In the genomic region with DNA sequence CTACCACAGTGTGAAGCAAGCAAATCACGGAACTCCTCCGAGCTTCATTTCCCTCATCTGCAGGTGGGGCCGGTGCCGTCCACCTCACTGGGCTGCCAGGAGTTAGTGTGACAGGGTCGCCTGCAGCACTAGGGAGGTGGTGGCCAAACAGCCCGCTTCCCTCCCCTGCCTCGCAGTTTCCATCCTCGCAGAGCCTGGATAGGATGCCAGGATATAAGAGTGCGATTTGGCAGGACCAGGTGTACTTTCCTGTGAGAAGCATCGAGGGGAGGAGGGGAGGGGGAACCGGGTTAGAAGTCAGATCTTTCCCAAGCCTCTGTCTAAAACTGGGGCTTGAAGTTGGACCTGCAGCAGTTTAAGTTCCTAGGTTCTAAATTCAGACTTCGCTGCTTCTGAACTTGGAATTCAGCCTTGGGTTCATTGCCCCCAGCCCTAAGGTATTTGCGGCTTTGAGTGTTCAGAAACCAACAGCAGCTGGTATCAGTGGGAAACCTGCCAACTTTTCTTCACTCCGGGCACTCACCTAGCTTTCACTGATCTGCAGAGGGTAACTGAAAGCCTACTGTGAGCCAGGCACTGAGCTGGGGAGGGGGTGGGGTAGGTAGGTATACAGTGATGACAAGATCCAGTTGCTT, we compare ENCODE assay signal across 8 cellular contexts. TPM values are rescaled to one million over a fixed set of nuclear protein-coding genes. Genes with fewer than 3 reads are reported as not detected.
DNase-seq lines count a peak whose midpoint lies in the region; ATAC-seq, FAIRE-seq and TF ChIP-seq lines count a peak whose summit lies in the region.

No MANE protein-coding gene starts in this region.

- no peaks in the 10 kb centered on the region for H3K9me3 ChIP-seq in CD8-positive, alpha-beta memory T cell (ENCODE audit: low read length)
- H3K9me3 ChIP-seq in MM.1S (replicated peaks; ENCODE audit: insufficient read depth, low read length) (no peaks in the 10 kb centered on the region), HepG2 (ENCODE audit: low read length) (no peaks in the 10 kb centered on the region)

- H2AFZ ChIP-seq in MM.1S (ENCODE audit: low read length) (peak overlapping the region; percentile 77), HepG2 (ENCODE audit: low read length) (no peak overlapping the region)

- peaks cover 44% of the 10 kb centered on the region for H3F3A ChIP-seq in MM.1S (ENCODE audit: insufficient read depth, low read length)

- in situ Hi-C loops in HepG2 (cut with HindIII; ENCODE audit: extremely low pct_ligation_motif_present, low pct_unique_long_range_greater_than_20kb) = loop anchor here (5.0 to 10.0 kb wide), 3 partner anchors 97 to 509 kb away; a partner anchor contains a TSS

- H4K20me1 ChIP-seq in MM.1S (ENCODE audit: insufficient read depth, low read length) (no peaks in the 10 kb centered on the region), HepG2 (ENCODE audit: insufficient read depth, low read length) (peaks cover 31% of the 10 kb centered on the region)

- H3K4me2 ChIP-seq in MM.1S (ENCODE audit: low read depth, low read length) = peak overlapping the region; percentile 93
- peak overlapping the region; percentile 99 for H3K4me2 ChIP-seq in HepG2 (ENCODE audit: low read depth, low read length)

- peak overlapping the region; percentile 95 to 100 (median 100) for H3K27ac Mint-ChIP-seq in CD8-positive, alpha-beta memory T cell
- H3K27ac Mint-ChIP-seq in T-helper 1 cell treated with Interleukin-12 subunit alpha and Interleukin-12 subunit beta and Interleukin-4 antibody, amounts not matched to agents 30 μg/mL and 1 μg/mL, for 36 hours = peak overlapping the region; percentile 99

- no peaks in the 10 kb centered on the region for H3K27me3 ChIP-seq in CD8-positive, alpha-beta memory T cell (ENCODE audit: insufficient read depth, low read length, poor library complexity, severe bottlenecking)
- H3K27me3 ChIP-seq in MM.1S (replicated peaks; ENCODE audit: insufficient read depth, low read length) = peaks cover 18% of the 10 kb centered on the region
- H3K27me3 ChIP-seq in HepG2 (ENCODE audit: control insufficient read depth in 1 of 2, insufficient read depth in 2 of 2, low read length in 2 of 2) = no peaks in the 10 kb centered on the region; a peak in 1 of 5 replicates

- POLR2A ChIA-PET in CD8-positive, alpha-beta memory T cell (lab: Charles Lee) = interaction anchor here (0.6 to 4.8 kb wide), 11 partner anchors 10 to 262 kb away, joined by 3 to 33 read pairs (median 6); no protein-coding TSS in a partner anchor
- POLR2A ChIA-PET in HepG2 (lab: Yijun Ruan, JAX) = interaction anchor here (0.6 to 3.8 kb wide), 5 partner anchors 21 to 116 kb away, joined by 3 to 31 read pairs (median 5); no protein-coding TSS in a partner anchor

- peaks cover 0 to 10% (median 3%) of the 10 kb centered on the region in 5 donors for H3K9me3 Mint-ChIP-seq in CD8-positive, alpha-beta memory T cell
- H3K9me3 Mint-ChIP-seq in T-helper 1 cell treated with Interleukin-12 subunit alpha and Interleukin-12 subunit beta and Interleukin-4 antibody, amounts not matched to agents 30 μg/mL and 1 μg/mL, for 36 hours = peaks cover 14% of the 10 kb centered on the region

- peaks cover 19% of the 10 kb centered on the region for H3K79me2 ChIP-seq in MM.1S (ENCODE audit: low read length)
- H3K79me2 ChIP-seq in HepG2 (ENCODE audit: insufficient read depth, low read length) = peaks cover 24% of the 10 kb centered on the region

- CTCF ChIA-PET in CD8-positive, alpha-beta memory T cell (lab: Charles Lee) = interaction anchor here (0.8 to 3.2 kb wide), 9 partner anchors 13 to 920 kb away, joined by 3 to 10 read pairs (median 3); no protein-coding TSS in a partner anchor
- CTCF ChIA-PET in HepG2 (lab: Yijun Ruan, JAX; ENCODE audit: low intra/inter-chr PET ratio, low total read pairs) = no interaction called here

- 3% methylated on average over 10 of the region's 14 CpGs for WGBS in HepG2 (ENCODE audit: low lambda C conversion rate)

- H3K4me1 ChIP-seq in CD8-positive, alpha-beta memory T cell (ENCODE audit: insufficient read depth, low read length) = peaks cover 19% of the 10 kb centered on the region
- H3K4me1 ChIP-seq in MM.1S (ENCODE audit: low read length) (peaks cover 25% of the 10 kb centered on the region; the same call in 1 of the 2 replicates), HepG2 (ENCODE audit: insufficient read depth, low read length) (peaks cover 26% of the 10 kb centered on the region)

- no peak for TF ChIP-seq RAD21 in HepG2 (CRISPR knock-in tag; IDR thresholded peaks at IDR 0.05)

- peak overlapping the region; percentile 92 for H3K4me3 ChIP-seq in CD8-positive, alpha-beta memory T cell (ENCODE audit: low read length)
- peak overlapping the region; percentile 80 for H3K4me3 ChIP-seq in MM.1S (ENCODE audit: low read length)
- peak overlapping the region; percentile 79 to 90 (median 86) for H3K4me3 ChIP-seq in HepG2 (replicated peaks in 1 of 3; ENCODE audit: insufficient read depth in 1 of 3, low read depth in 2 of 3, low read length in 3 of 3)

- H3K27ac ChIP-seq in CD8-positive, alpha-beta memory T cell (ENCODE audit: low read depth, low read length) = peak overlapping the region; percentile 99
- H3K27ac ChIP-seq in MM.1S (ENCODE audit: low read length) (peak overlapping the region; percentile 95; the same call in 1 of the 2 replicates), HepG2 (ENCODE audit: extremely low read length, insufficient read depth, low read length) (no peak overlapping the region)

- intact Hi-C loops in HepG2 (cut with micrococcal nuclease; ENCODE audit: unreplicated experiment) = loop anchor here (2.0 to 10.0 kb wide), 6 partner anchors 97 to 909 kb away; no protein-coding TSS in a partner anchor

- no peaks in the 10 kb centered on the region for H3K36me3 ChIP-seq in CD8-positive, alpha-beta memory T cell (ENCODE audit: insufficient read depth, low read length)
- H3K36me3 ChIP-seq in MM.1S (replicated peaks; ENCODE audit: insufficient read depth, low read length) = no peaks in the 10 kb centered on the region
- H3K36me3 ChIP-seq in HepG2 (replicated peaks in 1 of 2; ENCODE audit: control insufficient read depth in 1 of 2, insufficient read depth in 2 of 2, low read length in 2 of 2) = no peaks in the 10 kb centered on the region

- H3K27me3 Mint-ChIP-seq in CD8-positive, alpha-beta memory T cell = peaks cover 0 to 19% of the 10 kb centered on the region in 2 donors
- H3K27me3 Mint-ChIP-seq in T-helper 1 cell treated with Interleukin-12 subunit alpha and Interleukin-12 subunit beta and Interleukin-4 antibody, amounts not matched to agents 30 μg/mL and 1 μg/mL, for 36 hours (ENCODE audit: low read depth) = no peaks in the 10 kb centered on the region

- TF ChIP-seq EP300 in HepG2 (IDR thresholded peaks at IDR 0.05; ENCODE audit: low read depth in 2 of 2, low read length in 2 of 2) (no peak), HepG2 (CRISPR knock-in tag; IDR thresholded peaks at IDR 0.05; ENCODE audit: borderline replicate concordance) (no peak)

- no peak for FAIRE-seq in HepG2 (lab: Jason Lieb, UNC)

- H3K36me3 Mint-ChIP-seq in CD8-positive, alpha-beta memory T cell = peaks cover 17 to 42% (median 19%) of the 10 kb centered on the region in 3 donors
- H3K36me3 Mint-ChIP-seq in T-helper 1 cell treated with Interleukin-12 subunit alpha and Interleukin-12 subunit beta and Interleukin-4 antibody, amounts not matched to agents 30 μg/mL and 1 μg/mL, for 36 hours (ENCODE audit: low read depth) = peaks cover 51% of the 10 kb centered on the region

- no peak for TF ChIP-seq POLR2A in HepG2 (IDR thresholded peaks at IDR 0.05; ENCODE audit: insufficient read depth in 1 of 2, low read depth in 2 of 2, low read length in 2 of 2)

- H3K9ac ChIP-seq in MM.1S (ENCODE audit: low read length) (peak overlapping the region; percentile 97), HepG2 (ENCODE audit: insufficient read depth, low read depth, low read length) (peak overlapping the region; percentile 87; the same call in 1 of the 2 replicates)

- H3K4me1 Mint-ChIP-seq in CD8-positive, alpha-beta memory T cell = peaks cover 31 to 62% (median 48%) of the 10 kb centered on the region in 3 donors
- peaks cover 23% of the 10 kb centered on the region for H3K4me1 Mint-ChIP-seq in T-helper 1 cell treated with Interleukin-12 subunit alpha and Interleukin-12 subunit beta and Interleukin-4 antibody, amounts not matched to agents 30 μg/mL and 1 μg/mL, for 36 hours (ENCODE audit: low read depth)

- ATAC-seq in HepG2 (peak; percentile 4), GM21529 (IDR thresholded peaks at IDR 0.05; ENCODE audit: unreplicated experiment) (no peak), HG03457 (IDR thresholded peaks at IDR 0.05; ENCODE audit: unreplicated experiment) (no peak)

- no peak for TF ChIP-seq CTCF in MM.1S (IDR thresholded peaks at IDR 0.05; ENCODE audit: low read length)
- no peak for TF ChIP-seq CTCF in HepG2 (CRISPR knock-in tag; IDR thresholded peaks at IDR 0.05)

- peak; percentile 16 to 60 (median 43) for DNase-seq in CD8-positive, alpha-beta memory T cell
- DNase-seq in MM.1S = peak; percentile 90
- peak; percentile 51 for DNase-seq in central memory CD4-positive, alpha-beta T cell
- DNase-seq in HepG2 (ENCODE audit: low spot score) = peak; percentile 36
- DNase-seq in stimulated activated CD4-positive, alpha-beta T cell treated with anti-CD3 and anti-CD28 coated beads, Interleukin-4, amount 100 ng/mL, for 24 hours = peak; percentile 28

- no peaks in the 10 kb centered on the region for H3K9me2 ChIP-seq in MM.1S (replicated peaks; ENCODE audit: insufficient read depth, low read length)

- BruUV-seq in HepG2 (replicated peaks; lab: Mats Ljungman, UMichigan) = no TSS peak

- H3K4me3 Mint-ChIP-seq in CD8-positive, alpha-beta memory T cell = peak overlapping the region; percentile 86 to 97 (median 92)
- H3K4me3 Mint-ChIP-seq in T-helper 1 cell treated with Interleukin-12 subunit alpha and Interleukin-12 subunit beta and Interleukin-4 antibody, amounts not matched to agents 30 μg/mL and 1 μg/mL, for 36 hours = peak overlapping the region; percentile 96

RNA-seq across cellular contexts. Expression of a gene that starts 1.7 kb away (rescaled TPM):
- 10 to 100 TPM; 25.5 to 27.7 TPM for total RNA-seq in CD8-positive, alpha-beta memory T cell
- polyA plus RNA-seq in CD8-positive, alpha-beta memory T cell = 163 TPM
- total RNA-seq in HepG2 (2016; rRNA removed; fragmentation: Illumina TruSeq; extraction: Trizol) = 13.3 and 22.3 TPM in 2 replicates
- total RNA-seq in HepG2 (2016; cell fraction: cytosol; rRNA removed; fragmentation: Illumina TruSeq; extraction: Trizol; ENCODE audit: low read depth) = 2.7 and 3.4 TPM in 2 replicates
- total RNA-seq in HepG2 (2016; cell fraction: insoluble cytoplasmic fraction; rRNA removed; fragmentation: Illumina TruSeq; extraction: Trizol) = 10.4 and 25.4 TPM in 2 replicates
- total RNA-seq in HepG2 (2016; cell fraction: membrane; rRNA removed; fragmentation: Illumina TruSeq; extraction: Trizol) = 7.5 and 8.4 TPM in 2 replicates
- total RNA-seq in HepG2 (2016; cell fraction: nucleus; rRNA removed; fragmentation: Illumina TruSeq; extraction: Trizol) = 37.1 and 40.6 TPM in 2 replicates
- 18.2 and 28.1 TPM in 2 replicates for polyA plus RNA-seq in HepG2 (2011; rRNA removed)
- 17.8 and 19.2 TPM in 2 replicates for polyA plus RNA-seq in HepG2 (2011; cell fraction: cytosol; rRNA removed)
- polyA plus RNA-seq in HepG2 (2011; cell fraction: nucleus; rRNA removed) = 39.8 and 53.6 TPM in 2 replicates
- polyA plus RNA-seq in HepG2 (2012) = 16.3 and 31.3 TPM in 2 replicates
- 2.5 and 2.8 TPM in 2 replicates for polyA plus RNA-seq in HepG2 (2016; cell fraction: cytosol; fragmentation: Illumina TruSeq; extraction: Trizol; ENCODE audit: low read depth)
- polyA plus RNA-seq in HepG2 (2016; cell fraction: insoluble cytoplasmic fraction; fragmentation: Illumina TruSeq; extraction: Trizol; ENCODE audit: low read depth) = 14.8 and 19.3 TPM in 2 replicates
- 6.0 and 6.6 TPM in 2 replicates for polyA plus RNA-seq in HepG2 (2016; cell fraction: membrane; fragmentation: Illumina TruSeq; extraction: Trizol; ENCODE audit: low read depth)
- 56.1 and 62.3 TPM in 2 replicates for polyA plus RNA-seq in HepG2 (2016; cell fraction: nucleus; fragmentation: Illumina TruSeq; extraction: Trizol; ENCODE audit: insufficient read depth, low read depth)
- polyA minus RNA-seq in HepG2 (2011; rRNA and poly(A)+ RNA removed; ENCODE audit: low replicate concordance) = 7.3 and 24.3 TPM in 2 replicates
- 19.3 and 24.3 TPM in 2 replicates for polyA minus RNA-seq in HepG2 (2011; cell fraction: cytosol; rRNA and poly(A)+ RNA removed)
- polyA minus RNA-seq in HepG2 (2011; cell fraction: nucleus; rRNA and poly(A)+ RNA removed) = 34.6 and 67.8 TPM in 2 replicates

Comparison
In these comparisons a context has a peak if more than half of its experiments do, and no peak if none do; other contexts are left out.
1. DNase-seq: peak in every context shown above with its lines; median percentile 90 in MM.1S; 51 in central memory CD4-positive, alpha-beta T cell; 43 in CD8-positive, alpha-beta memory T cell; 36 in HepG2; 28 in stimulated activated CD4-positive, alpha-beta T cell treated with anti-CD3 and anti-CD28 coated beads, Interleukin-4, amount 100 ng/mL, for 24 hours.